Comparison of ENCODE assay signal across 15 cellular contexts in genomic region chr5:141843156-141843927, GRCh38. TPM values are rescaled to one million over a fixed set of nuclear protein-coding genes. Genes with fewer than 3 reads are reported as not detected.
DNase-seq lines count a peak whose midpoint lies in the region; ATAC-seq and TF ChIP-seq lines count a peak whose summit lies in the region.
"Had no signal": no experiment of that assay in that cellular context is flagged by ENCODE, and none has a peak within 500 bp of the region (broad histone marks: within the 10 kb centered on the region; RNA-seq: fewer than 3 reads in every experiment).

No MANE protein-coding gene starts in this region.

- peak; percentile 28; the same call in 1 of the 2 replicates for ATAC-seq in HCT116
- no peak for ATAC-seq in activated CD8-positive, alpha-beta memory T cell treated with anti-CD3 and anti-CD28 coated beads, Interleukin-2, amount 10 ng/mL, durations not matched to agents 7 days and 5 days
- ATAC-seq in activated naive CD4-positive, alpha-beta T cell treated with anti-CD3 and anti-CD28 coated beads, Interleukin-2, amount 50 U/mL, for 72 hours, result no peak
- ATAC-seq: stimulated activated naive B cell treated with anti-CD40 and anti-IgM and Interleukin-4, amounts not matched to agents 10 μg/mL and 1 μg/mL and 100 μg/mL, for 72 hours had no signal

- no peaks in the 10 kb centered on the region for H3K9me3 ChIP-seq in HCT116 (ENCODE audit: control insufficient read depth in 1 of 2, insufficient read depth in 1 of 2, low read depth in 1 of 2, low read length in 2 of 2)
- H3K9me3 ChIP-seq in smooth muscle cell (replicated peaks; ENCODE audit: low read depth), result no peaks in the 10 kb centered on the region

- no peak for TF ChIP-seq RAD21 in HCT116 (IDR thresholded peaks at IDR 0.05; ENCODE audit: low read depth)

- CTCF ChIA-PET in HCT116 (lab: Charles Lee), result no interaction called here
- CTCF ChIA-PET in activated CD8-positive, alpha-beta memory T cell treated with anti-CD3 and anti-CD28 coated beads, Interleukin-2, amount 10 ng/mL, durations not matched to agents 7 days and 5 days (lab: Charles Lee), result interaction anchor here (1.2 to 1.8 kb wide), 2 partner anchors 18 to 35 kb away, joined by 3 to 5 read pairs; partner anchors contain the start of gene PCDH1

- H3K27me3 Mint-ChIP-seq in activated CD8-positive, alpha-beta memory T cell treated with anti-CD3 and anti-CD28 coated beads, Interleukin-2, amount 10 ng/mL, durations not matched to agents 7 days and 5 days, result peaks cover 23% of the 10 kb centered on the region

- H3K36me3 ChIP-seq in HCT116 (ENCODE audit: control insufficient read depth in 1 of 2, insufficient read depth in 2 of 2, low read length in 2 of 2), result no peaks in the 10 kb centered on the region
- no peaks in the 10 kb centered on the region for H3K36me3 ChIP-seq in smooth muscle cell (ENCODE audit: low read depth)

- no peak for DNase-seq in HCT116 (ENCODE audit: low read depth, low spot score)
- peak; percentile 79 for DNase-seq in hepatic stellate cell (ENCODE audit: low spot score)
- DNase-seq in smooth muscle cell (lab: John Stamatoyannopoulos, UW; ENCODE audit: unreplicated experiment), result no peak
- DNase-seq in activated CD8-positive, alpha-beta memory T cell treated with anti-CD3 and anti-CD28 coated beads, Interleukin-2, amount 10 ng/mL, durations not matched to agents 7 days and 5 days, result no peak
- DNase-seq in NCI-H748 treated with DMSO at 0.1 percent for 48 hours (lab: John Stamatoyannopoulos, UW), result no peak
- no peak for DNase-seq in DMS79 (lab: John Stamatoyannopoulos, UW)
- no peak for DNase-seq in activated naive CD4-positive, alpha-beta T cell treated with anti-CD3 and anti-CD28 coated beads, Interleukin-2, amount 50 U/mL, for 72 hours (ENCODE audit: low spot score in 2 of 2)
- DNase-seq: activated T-cell treated with anti-CD3 and anti-CD28 coated beads for 4 hours; DND-41; left cardiac atrium; NCI-H2171; stimulated activated naive B cell treated with anti-CD40 and anti-IgM and Interleukin-4, amounts not matched to agents 10 μg/mL and 1 μg/mL and 100 μg/mL, for 72 hours; T-helper 9 cell had no signal

- H3F3A ChIP-seq in smooth muscle cell (ENCODE audit: low read depth), result peaks cover 4% of the 10 kb centered on the region

- no peak overlapping the region; the same call in 1 of the 2 replicates for H3K27ac ChIP-seq in HCT116 (ENCODE audit: low read depth, low read length)
- peak overlapping the region; percentile 36 for H3K27ac ChIP-seq in angular gyrus (ENCODE audit: low read depth, low read length)
- H3K27ac ChIP-seq in smooth muscle cell (ENCODE audit: low read depth), result peak overlapping the region; percentile 65

- H3K4me3 ChIP-seq in HCT116 (replicated peaks in 1 of 2; ENCODE audit: low read depth in 1 of 2, low read length in 2 of 2), result no peak overlapping the region
- H3K4me3 ChIP-seq in smooth muscle cell, result no peak overlapping the region
- H3K4me3 ChIP-seq: skin epidermis had no signal

- H3K4me1 ChIP-seq in HCT116 (ENCODE audit: control insufficient read depth in 1 of 2, insufficient read depth in 2 of 2, low read length in 2 of 2) (peaks cover 25 to 45% of the 10 kb centered on the region in 2 experiments), smooth muscle cell (ENCODE audit: low read depth) (peaks cover 41% of the 10 kb centered on the region)

- no peaks in the 10 kb centered on the region for H3K9me3 Mint-ChIP-seq in activated CD8-positive, alpha-beta memory T cell treated with anti-CD3 and anti-CD28 coated beads, Interleukin-2, amount 10 ng/mL, durations not matched to agents 7 days and 5 days (ENCODE audit: low read depth)
- H3K9me3 Mint-ChIP-seq in activated naive CD4-positive, alpha-beta T cell treated with anti-CD3 and anti-CD28 coated beads, Interleukin-2, amount 50 U/mL, for 72 hours, result no peaks in the 10 kb centered on the region
- H3K9me3 Mint-ChIP-seq: stimulated activated naive B cell treated with anti-CD40 and anti-IgM and Interleukin-4, amounts not matched to agents 10 μg/mL and 1 μg/mL and 100 μg/mL, for 72 hours had no signal

- WGBS in smooth muscle cell (ENCODE audit: low lambda C conversion rate), result 15% methylated on average over 5 of the region's 5 CpGs

- no peaks in the 10 kb centered on the region for H3K79me2 ChIP-seq in HCT116 (ENCODE audit: insufficient read depth, low read length)
- H3K79me2 ChIP-seq in smooth muscle cell (ENCODE audit: low read depth), result no peaks in the 10 kb centered on the region

- no peak overlapping the region for H3K4me2 ChIP-seq in HCT116 (ENCODE audit: low read length)
- H3K4me2 ChIP-seq in smooth muscle cell, result peak overlapping the region; percentile 7

- H3K36me3 Mint-ChIP-seq in activated CD8-positive, alpha-beta memory T cell treated with anti-CD3 and anti-CD28 coated beads, Interleukin-2, amount 10 ng/mL, durations not matched to agents 7 days and 5 days, result no peaks in the 10 kb centered on the region
- H3K36me3 Mint-ChIP-seq in activated naive CD4-positive, alpha-beta T cell treated with anti-CD3 and anti-CD28 coated beads, Interleukin-2, amount 50 U/mL, for 72 hours, result no peaks in the 10 kb centered on the region
- H3K36me3 Mint-ChIP-seq: stimulated activated naive B cell treated with anti-CD40 and anti-IgM and Interleukin-4, amounts not matched to agents 10 μg/mL and 1 μg/mL and 100 μg/mL, for 72 hours had no signal

- H3K4me1 Mint-ChIP-seq in activated CD8-positive, alpha-beta memory T cell treated with anti-CD3 and anti-CD28 coated beads, Interleukin-2, amount 10 ng/mL, durations not matched to agents 7 days and 5 days, result peaks cover 5% of the 10 kb centered on the region

- no peak overlapping the region for H3K4me3 Mint-ChIP-seq in activated CD8-positive, alpha-beta memory T cell treated with anti-CD3 and anti-CD28 coated beads, Interleukin-2, amount 10 ng/mL, durations not matched to agents 7 days and 5 days
- H3K4me3 Mint-ChIP-seq: stimulated activated naive B cell treated with anti-CD40 and anti-IgM and Interleukin-4, amounts not matched to agents 10 μg/mL and 1 μg/mL and 100 μg/mL, for 72 hours had no signal

- no peak for TF ChIP-seq POLR2A in HCT116 (IDR thresholded peaks at IDR 0.05; ENCODE audit: borderline replicate concordance, extremely low read depth, insufficient read depth, insufficient read length)

- H3K9me2 ChIP-seq in HCT116 (ENCODE audit: insufficient read depth), result no peaks in the 10 kb centered on the region

- POLR2A ChIA-PET in HCT116 (lab: Charles Lee), result no interaction called here

- BruUV-seq in HCT116 (replicated peaks; lab: Mats Ljungman, UMichigan), result no TSS peak

- intact Hi-C loops in HCT116 (cut with micrococcal nuclease), result no loop called here

- no peak overlapping the region for H3K9ac ChIP-seq in HCT116 (ENCODE audit: low read length)
- no peak overlapping the region for H3K9ac ChIP-seq in smooth muscle cell (ENCODE audit: low read depth)

- no peak overlapping the region for H3K27ac Mint-ChIP-seq in activated CD8-positive, alpha-beta memory T cell treated with anti-CD3 and anti-CD28 coated beads, Interleukin-2, amount 10 ng/mL, durations not matched to agents 7 days and 5 days
- no peak overlapping the region for H3K27ac Mint-ChIP-seq in activated naive CD4-positive, alpha-beta T cell treated with anti-CD3 and anti-CD28 coated beads, Interleukin-2, amount 50 U/mL, for 72 hours
- H3K27ac Mint-ChIP-seq: stimulated activated naive B cell treated with anti-CD40 and anti-IgM and Interleukin-4, amounts not matched to agents 10 μg/mL and 1 μg/mL and 100 μg/mL, for 72 hours had no signal

- TF ChIP-seq CTCF in HCT116 (IDR thresholded peaks at IDR 0.05 in 2 of 3, conservative IDR thresholded peaks at IDR 0.05 in 1 of 3; ENCODE audit: borderline replicate concordance in 1 of 3, insufficient read depth in 1 of 3, low read depth in 2 of 3, low read length in 2 of 3) (no peak), smooth muscle cell (IDR thresholded peaks at IDR 0.05; ENCODE audit: borderline replicate concordance, insufficient read depth, poor library complexity, severe bottlenecking) (no peak)

- RAD21 ChIA-PET in HCT116 (lab: Charles Lee; ENCODE audit: low non-redundant PET in 1 of 2, low total read pairs in 2 of 2, uncharacterized antibody in 2 of 2, unreplicated experiment in 2 of 2), result no interaction called here

- H4K20me1 ChIP-seq in HCT116 (ENCODE audit: insufficient read depth) (no peaks in the 10 kb centered on the region), smooth muscle cell (ENCODE audit: low read depth) (no peaks in the 10 kb centered on the region)

- H2AFZ ChIP-seq in HCT116 (ENCODE audit: low read depth, low read length, poor library complexity, severe bottlenecking), result no peak overlapping the region
- peak overlapping the region; percentile 13 for H2AFZ ChIP-seq in smooth muscle cell (ENCODE audit: low read depth)

- H3K27me3 ChIP-seq in HCT116 (ENCODE audit: insufficient read depth, low read length) (no peaks in the 10 kb centered on the region), smooth muscle cell (ENCODE audit: low read depth) (no peaks in the 10 kb centered on the region)

TF ChIP-seq in HCT116, 20 proteins besides CTCF, POLR2A, EP300 and RAD21 (continues in another document):
- no peak for TF ChIP-seq EZH2 (IDR thresholded peaks at IDR 0.05)
- no peak for TF ChIP-seq EGR1 (IDR thresholded peaks at IDR 0.05; ENCODE audit: low read depth)
- no peak for TF ChIP-seq SRF (IDR thresholded peaks at IDR 0.05; ENCODE audit: low read depth)
- no peak for TF ChIP-seq TCF7L2 (IDR thresholded peaks at IDR 0.05; ENCODE audit: borderline replicate concordance, extremely low read depth, insufficient read depth, insufficient read length)
- no peak for TF ChIP-seq ELF1 (IDR thresholded peaks at IDR 0.05; ENCODE audit: borderline replicate concordance, low read depth)
- TF ChIP-seq CEBPB (IDR thresholded peaks at IDR 0.05; ENCODE audit: low read depth), result no peak
- no peak for TF ChIP-seq JUND (IDR thresholded peaks at IDR 0.05)
- no peak for TF ChIP-seq YY1 (IDR thresholded peaks at IDR 0.05; ENCODE audit: extremely low read depth, insufficient replicate concordance, low read depth, low read length)
- TF ChIP-seq, protein P1, sequence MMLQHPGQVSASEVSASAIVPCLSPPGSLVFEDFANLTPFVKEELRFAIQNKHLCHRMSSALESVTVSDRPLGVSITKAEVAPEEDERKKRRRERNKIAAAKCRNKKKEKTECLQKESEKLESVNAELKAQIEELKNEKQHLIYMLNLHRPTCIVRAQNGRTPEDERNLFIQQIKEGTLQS (IDR thresholded peaks at IDR 0.05), result no peak
- TF ChIP-seq SP1 (IDR thresholded peaks at IDR 0.05; ENCODE audit: low read depth), result no peak
- TF ChIP-seq EZH2phosphoT487 (IDR thresholded peaks at IDR 0.05; ENCODE audit: borderline replicate concordance), result no peak
- TF ChIP-seq POLR2AphosphoS5 (IDR thresholded peaks at IDR 0.05; ENCODE audit: low read depth, low read length), result no peak
- no peak for TF ChIP-seq FOSL1 (IDR thresholded peaks at IDR 0.05; ENCODE audit: low read depth)

RNA-seq across cellular contexts. Expression of gene PCDH1, which starts 34.9 kb away (rescaled TPM):
- 24.2 TPM for total RNA-seq in HCT116 (2021; ENCODE audit: unreplicated experiment)
- polyA plus RNA-seq in HCT116 (2012), result 41.1 and 48.5 TPM in 2 replicates
- total RNA-seq in smooth muscle cell, result 4.5 and 14.7 TPM in 2 replicates
- polyA plus RNA-seq in smooth muscle cell, result 2.5 and 3.1 TPM in 2 replicates
- total RNA-seq in activated CD8-positive, alpha-beta memory T cell treated with anti-CD3 and anti-CD28 coated beads, Interleukin-2, amount 10 ng/mL, durations not matched to agents 7 days and 5 days, result not detected
- under 1 TPM in 1 of 2 donors, not detected in 1; 0.56 TPM for total RNA-seq in activated naive CD4-positive, alpha-beta T cell treated with anti-CD3 and anti-CD28 coated beads, Interleukin-2, amount 50 U/mL, for 72 hours
